In the genomic region with DNA sequence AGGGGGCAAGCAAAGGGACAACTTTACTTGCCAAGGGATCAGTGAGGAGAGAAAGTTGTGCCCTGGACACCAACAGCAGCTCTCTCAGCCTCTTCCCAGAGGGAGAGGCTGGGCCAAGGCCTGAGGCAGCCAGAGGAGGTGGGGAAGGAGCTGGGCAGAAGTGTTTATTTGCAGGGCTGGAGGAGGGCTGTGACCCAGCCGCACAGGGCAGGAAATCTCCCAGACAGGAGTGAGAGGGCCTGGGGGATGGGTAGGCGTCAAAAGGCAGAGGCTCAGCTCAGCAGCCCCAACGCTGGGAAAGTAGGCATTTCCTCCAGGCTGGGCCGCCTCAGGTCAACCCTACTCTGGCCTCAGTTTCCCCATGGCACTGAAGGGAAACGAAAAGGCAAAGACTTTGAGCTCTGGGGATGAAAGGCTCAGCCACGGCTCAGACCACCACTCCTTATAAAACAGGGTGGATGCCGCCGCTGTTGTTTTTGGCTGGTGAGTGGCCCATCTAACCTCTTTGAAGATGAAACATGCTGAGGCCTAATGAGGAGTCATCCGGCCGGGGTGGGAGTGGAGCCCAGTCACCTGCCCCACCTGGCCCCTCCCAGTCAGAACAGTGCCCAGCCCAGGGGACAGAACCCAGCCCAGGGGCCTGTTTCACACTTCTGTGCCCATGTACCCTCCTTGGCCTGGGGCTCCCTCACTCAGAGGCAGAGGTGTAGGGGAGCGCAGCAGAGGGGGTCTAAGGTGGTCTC, we compare ENCODE assay signal across 8 cellular contexts. TPM values are rescaled to one million over a fixed set of nuclear protein-coding genes. Genes with fewer than 3 reads are reported as not detected.
DNase-seq lines count a peak whose midpoint lies in the region; TF ChIP-seq lines count a peak whose summit lies in the region.

No MANE protein-coding gene starts in this region.

- TF ChIP-seq CTCF in fibroblast of pulmonary artery (IDR thresholded peaks at IDR 0.05; ENCODE audit: low read length, missing control alignments), result no peak

- peak overlapping the region; percentile 39 for H3K4me3 Mint-ChIP-seq in activated CD4-positive, alpha-beta T cell treated with anti-CD3 and anti-CD28 coated beads, Interleukin-2, amount 10 ng/mL, durations not matched to agents 24 days and 14 days
- H3K4me3 Mint-ChIP-seq in T-helper 1 cell treated with Interleukin-12 subunit alpha and Interleukin-12 subunit beta and Interleukin-4 antibody, amounts not matched to agents 30 μg/mL and 1 μg/mL, for 36 hours, result no peak overlapping the region

- peaks cover 29% of the 10 kb centered on the region for H3K4me1 Mint-ChIP-seq in activated CD4-positive, alpha-beta T cell treated with anti-CD3 and anti-CD28 coated beads, Interleukin-2, amount 10 ng/mL, durations not matched to agents 24 days and 14 days
- H3K4me1 Mint-ChIP-seq in T-helper 1 cell treated with Interleukin-12 subunit alpha and Interleukin-12 subunit beta and Interleukin-4 antibody, amounts not matched to agents 30 μg/mL and 1 μg/mL, for 36 hours (ENCODE audit: low read depth), result peaks cover 34% of the 10 kb centered on the region

- H3K27ac Mint-ChIP-seq in activated CD4-positive, alpha-beta T cell treated with anti-CD3 and anti-CD28 coated beads, Interleukin-2, amount 10 ng/mL, durations not matched to agents 24 days and 14 days, result no peak overlapping the region
- peak overlapping the region; percentile 62 for H3K27ac Mint-ChIP-seq in T-helper 1 cell treated with Interleukin-12 subunit alpha and Interleukin-12 subunit beta and Interleukin-4 antibody, amounts not matched to agents 30 μg/mL and 1 μg/mL, for 36 hours

- H3K27me3 Mint-ChIP-seq in activated CD4-positive, alpha-beta T cell treated with anti-CD3 and anti-CD28 coated beads, Interleukin-2, amount 10 ng/mL, durations not matched to agents 24 days and 14 days, result peaks cover 2% of the 10 kb centered on the region
- no peaks in the 10 kb centered on the region for H3K27me3 Mint-ChIP-seq in T-helper 1 cell treated with Interleukin-12 subunit alpha and Interleukin-12 subunit beta and Interleukin-4 antibody, amounts not matched to agents 30 μg/mL and 1 μg/mL, for 36 hours (ENCODE audit: low read depth)

- no peaks in the 10 kb centered on the region for H3K9me3 Mint-ChIP-seq in activated CD4-positive, alpha-beta T cell treated with anti-CD3 and anti-CD28 coated beads, Interleukin-2, amount 10 ng/mL, durations not matched to agents 24 days and 14 days
- H3K9me3 Mint-ChIP-seq in T-helper 1 cell treated with Interleukin-12 subunit alpha and Interleukin-12 subunit beta and Interleukin-4 antibody, amounts not matched to agents 30 μg/mL and 1 μg/mL, for 36 hours, result no peaks in the 10 kb centered on the region

- no peak overlapping the region for H3K4me3 ChIP-seq in fibroblast of pulmonary artery (replicated peaks; ENCODE audit: low read depth, low read length)

- no peaks in the 10 kb centered on the region for H3K36me3 Mint-ChIP-seq in activated CD4-positive, alpha-beta T cell treated with anti-CD3 and anti-CD28 coated beads, Interleukin-2, amount 10 ng/mL, durations not matched to agents 24 days and 14 days (ENCODE audit: low read depth)
- H3K36me3 Mint-ChIP-seq in T-helper 1 cell treated with Interleukin-12 subunit alpha and Interleukin-12 subunit beta and Interleukin-4 antibody, amounts not matched to agents 30 μg/mL and 1 μg/mL, for 36 hours (ENCODE audit: low read depth), result no peaks in the 10 kb centered on the region

- DNase-seq in activated CD4-positive, alpha-beta T cell treated with anti-CD3 and anti-CD28 coated beads, Interleukin-2, amount 10 ng/mL, durations not matched to agents 24 days and 14 days, result peak; percentile 77
- no peak for DNase-seq in activated CD4-positive, alpha-beta T cell treated with anti-CD3 and anti-CD28 coated beads, Interleukin-2, amount 50 U/mL, for 48 hours
- DNase-seq in fibroblast of pulmonary artery (ENCODE audit: low read depth) (peak; percentile 24), pons (ENCODE audit: low spot score) (peak; percentile 51), NCI-H2081 (lab: John Stamatoyannopoulos, UW) (no peak), HCEC 1CT (no peak)
- no peak for DNase-seq in activated CD8-positive, alpha-beta memory T cell treated with anti-CD3 and anti-CD28 coated beads for 24 hours

- intact Hi-C loops in activated CD4-positive, alpha-beta T cell treated with anti-CD3 and anti-CD28 coated beads, Interleukin-2, amount 10 ng/mL, durations not matched to agents 24 days and 14 days (cut with micrococcal nuclease), result no loop called here

RNA-seq across cellular contexts. Expression of gene SEMA4C, which starts 21.9 kb away (rescaled TPM):
- total RNA-seq in activated CD4-positive, alpha-beta T cell treated with anti-CD3 and anti-CD28 coated beads, Interleukin-2, amount 10 ng/mL, durations not matched to agents 24 days and 14 days, result 23.8 and 26.1 TPM in 2 replicates

RNA-seq across cellular contexts. Expression of gene ANKRD39, which starts 33.9 kb away (rescaled TPM):
- 37.0 and 44.0 TPM in 2 replicates for total RNA-seq in activated CD4-positive, alpha-beta T cell treated with anti-CD3 and anti-CD28 coated beads, Interleukin-2, amount 10 ng/mL, durations not matched to agents 24 days and 14 days

RNA-seq across cellular contexts. Expression of gene ANKRD23, which starts 47.9 kb away (rescaled TPM):
- 6.7 and 8.4 TPM in 2 replicates for total RNA-seq in activated CD4-positive, alpha-beta T cell treated with anti-CD3 and anti-CD28 coated beads, Interleukin-2, amount 10 ng/mL, durations not matched to agents 24 days and 14 days

Comparison
In these comparisons a context has a peak if more than half of its experiments do, and no peak if none do; other contexts are left out.
1. DNase-seq: peak in activated CD4-positive, alpha-beta T cell treated with anti-CD3 and anti-CD28 coated beads, Interleukin-2, amount 10 ng/mL, durations not matched to agents 24 days and 14 days (single experiment), fibroblast of pulmonary artery (single experiment) and pons (single experiment); none in activated CD4-positive, alpha-beta T cell treated with anti-CD3 and anti-CD28 coated beads, Interleukin-2, amount 50 U/mL, for 48 hours (0 of 2), NCI-H2081 (0 of 2), HCEC 1CT (single experiment) and activated CD8-positive, alpha-beta memory T cell treated with anti-CD3 and anti-CD28 coated beads for 24 hours (single experiment).